In genomic region chr17:67256075-67256732, GRCh38 we compare ENCODE assay signal across 19 cellular contexts.
"Had no signal": no experiment of that assay in that cellular context is flagged by ENCODE, and none has a peak within 500 bp of the region (broad histone marks: within the 10 kb centered on the region; RNA-seq: fewer than 3 reads in every experiment).

No MANE protein-coding gene starts in this region.

- DNase-seq: activated CD4-positive, alpha-beta T cell treated with anti-CD3 and anti-CD28 coated beads, Interleukin-2, amount 50 U/mL, for 1 hour; activated effector memory CD4-positive, alpha-beta T cell treated with anti-CD3 and anti-CD28 coated beads, Interleukin-2, amount 50 U/mL, for 16 hours; activated T-cell treated with anti-CD3 and anti-CD28 coated beads, Interleukin-2, amount 50 U/mL, for 48 hours; cerebellar nuclear complex; cortex of kidney; effector CD4-positive, alpha-beta T cell; heart right ventricle; spleen; stimulated activated naive CD4-positive, alpha-beta T cell; substantia nigra; tibial artery had no signal

- H3K27ac Mint-ChIP-seq: activated naive CD4-positive, alpha-beta T cell treated with anti-CD3 and anti-CD28 coated beads, Interleukin-2, amount 50 U/mL, for 72 hours; nephron had no signal

- H3K9me3 Mint-ChIP-seq: activated naive CD4-positive, alpha-beta T cell treated with anti-CD3 and anti-CD28 coated beads, Interleukin-2, amount 50 U/mL, for 72 hours; nephron had no signal

- H3K36me3 Mint-ChIP-seq: activated naive CD4-positive, alpha-beta T cell treated with anti-CD3 and anti-CD28 coated beads, Interleukin-2, amount 50 U/mL, for 72 hours had no signal

- H3K9me3 ChIP-seq: adrenal gland, breast epithelium, esophagus muscularis mucosa, gastroesophageal sphincter, tibial artery had no signal

- H2AFZ ChIP-seq: parathyroid adenoma had no signal

- ATAC-seq: activated CD4-positive, CD25-positive, alpha-beta regulatory T cell treated with anti-CD3 and anti-CD28 coated beads, Interleukin-2, amount 50 U/mL, for 24 hours; gastroesophageal sphincter; heart right ventricle had no signal

- H3K4me3 ChIP-seq: adrenal gland, breast epithelium, esophagus muscularis mucosa, gastroesophageal sphincter, heart right ventricle, spleen, tibial artery had no signal

- H3K36me3 ChIP-seq: adrenal gland, breast epithelium, esophagus muscularis mucosa, gastroesophageal sphincter, heart right ventricle, spleen, tibial artery had no signal

- H3K4me3 Mint-ChIP-seq: nephron had no signal

- H3K27ac ChIP-seq: breast epithelium, esophagus muscularis mucosa, gastroesophageal sphincter, parathyroid adenoma, tibial artery had no signal

- H3K27me3 ChIP-seq: adrenal gland, breast epithelium, esophagus muscularis mucosa, gastroesophageal sphincter, heart right ventricle, spleen had no signal

- H3K4me1 ChIP-seq: breast epithelium had no signal

- H3K9ac ChIP-seq: parathyroid adenoma had no signal
